ENCODE assay signal across 8 cellular contexts in the genomic region with DNA sequence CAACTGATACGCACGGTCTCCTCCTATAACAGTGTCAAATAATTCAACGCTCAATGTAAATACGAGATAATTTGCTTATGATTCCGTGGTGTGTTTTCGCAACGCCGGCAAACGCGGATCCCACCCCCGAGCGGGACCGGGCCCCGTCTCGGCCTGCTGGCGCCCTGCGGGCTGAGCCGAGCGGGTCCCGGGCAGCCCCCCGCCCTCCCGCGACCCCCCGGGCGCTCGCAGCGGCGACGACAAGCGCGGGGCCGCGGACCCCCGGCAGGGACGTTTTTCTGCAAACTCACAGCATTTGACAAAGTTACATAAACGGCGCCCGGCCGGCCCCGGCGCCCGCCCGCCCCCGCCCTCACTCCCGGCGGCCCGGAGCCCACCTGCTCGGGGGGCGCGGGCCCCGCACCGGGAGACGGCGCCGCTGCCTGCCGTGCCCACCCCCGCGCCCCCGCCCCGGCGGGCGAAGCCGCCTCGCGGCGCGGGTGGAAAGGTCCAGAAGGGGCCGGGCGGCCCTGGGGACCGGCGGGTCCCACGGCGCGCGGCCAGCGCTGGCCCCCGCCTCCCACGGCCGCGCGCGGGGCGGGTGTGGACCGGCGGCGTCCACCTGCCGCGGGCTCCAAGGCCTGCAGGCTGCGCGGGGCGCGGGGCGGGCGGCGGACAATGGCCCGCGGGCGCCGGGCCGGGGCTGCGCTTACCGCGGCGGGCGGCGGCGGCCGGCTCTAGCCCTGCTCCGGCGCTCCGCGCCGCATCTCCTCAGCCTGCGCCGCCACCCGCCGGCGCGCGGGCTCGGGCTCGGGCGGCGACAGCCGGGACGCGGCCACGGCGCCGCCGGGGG. TPM values are rescaled to one million over a fixed set of nuclear protein-coding genes. Genes with fewer than 3 reads are reported as not detected.
A peak's percentile ranks its signal among the peaks of the same experiment; 100 is the strongest.
DNase-seq lines count a peak whose midpoint lies in the region; ATAC-seq and TF ChIP-seq lines count a peak whose summit lies in the region.

No MANE protein-coding gene starts in this region.

- peak overlapping the region; percentile 80 for H3K27ac Mint-ChIP-seq in activated CD4-positive, alpha-beta T cell treated with anti-CD3 and anti-CD28 coated beads, Interleukin-2, amount 10 ng/mL, durations not matched to agents 24 days and 14 days

- H3K36me3 ChIP-seq in DOHH2 (ENCODE audit: control insufficient read depth, low read length) (peaks cover 3% of the 10 kb centered on the region), psoas muscle (ENCODE audit: insufficient read depth in 1 of 2, low read depth in 1 of 2) (no peaks in the 10 kb centered on the region)

- peak overlapping the region; percentile 93 for H3K4me3 Mint-ChIP-seq in activated CD4-positive, alpha-beta T cell treated with anti-CD3 and anti-CD28 coated beads, Interleukin-2, amount 10 ng/mL, durations not matched to agents 24 days and 14 days

- H3K79me2 ChIP-seq in DOHH2 (ENCODE audit: control insufficient read depth, low read length): peaks cover 34% of the 10 kb centered on the region

- peaks cover 4% of the 10 kb centered on the region for H3K9me3 Mint-ChIP-seq in activated CD4-positive, alpha-beta T cell treated with anti-CD3 and anti-CD28 coated beads, Interleukin-2, amount 10 ng/mL, durations not matched to agents 24 days and 14 days

- no peaks in the 10 kb centered on the region for H3K27me3 ChIP-seq in DOHH2 (ENCODE audit: control insufficient read depth, low read length)
- no peaks in the 10 kb centered on the region for H3K27me3 ChIP-seq in psoas muscle (ENCODE audit: insufficient read depth in 3 of 3, low read length in 2 of 3)

- no peaks in the 10 kb centered on the region for H3K9me2 ChIP-seq in DOHH2 (replicated peaks; ENCODE audit: control insufficient read depth, low read length)

- H3K27me3 Mint-ChIP-seq in activated CD4-positive, alpha-beta T cell treated with anti-CD3 and anti-CD28 coated beads, Interleukin-2, amount 10 ng/mL, durations not matched to agents 24 days and 14 days: peaks cover 14% of the 10 kb centered on the region

- H3K4me2 ChIP-seq in DOHH2 (ENCODE audit: low read length): peak overlapping the region; percentile 66

- intact Hi-C loops in activated CD4-positive, alpha-beta T cell treated with anti-CD3 and anti-CD28 coated beads, Interleukin-2, amount 10 ng/mL, durations not matched to agents 24 days and 14 days (cut with micrococcal nuclease): loop anchor here (2.0 to 10.0 kb wide), 5 partner anchors 73 to 255 kb away; no protein-coding TSS in a partner anchor
- intact Hi-C loops in psoas muscle (cut with DNase I): loop anchor here (1.0 to 10.0 kb wide), 4 partner anchors 88 to 482 kb away; no protein-coding TSS in a partner anchor

- peaks cover 21% of the 10 kb centered on the region for H3K4me1 ChIP-seq in DOHH2 (ENCODE audit: control insufficient read depth, low read length)
- peaks cover 33% of the 10 kb centered on the region for H3K4me1 ChIP-seq in psoas muscle

- H3K4me3 ChIP-seq in DOHH2 (ENCODE audit: low read length): peak overlapping the region; percentile 66
- H3K4me3 ChIP-seq in fibroblast of villous mesenchyme (ENCODE audit: low read depth, low read length): peak overlapping the region; percentile 62
- peak overlapping the region; percentile 70 for H3K4me3 ChIP-seq in psoas muscle

- WGBS in psoas muscle, 3 donors: 0 to 1% (median 1%) methylated on average over 58 to 131 of the region's 131 CpGs

- peaks cover 47% of the 10 kb centered on the region for H3K4me1 Mint-ChIP-seq in activated CD4-positive, alpha-beta T cell treated with anti-CD3 and anti-CD28 coated beads, Interleukin-2, amount 10 ng/mL, durations not matched to agents 24 days and 14 days

- H3K9me3 ChIP-seq in DOHH2 (ENCODE audit: control insufficient read depth, insufficient read depth, low read length) (peaks cover 5% of the 10 kb centered on the region; the same call in 1 of the 2 replicates), psoas muscle (no peaks in the 10 kb centered on the region)

- TF ChIP-seq CTCF in DOHH2 (IDR thresholded peaks at IDR 0.05; ENCODE audit: low read depth, low read length, poor library complexity, severe bottlenecking) (no peak), fibroblast of villous mesenchyme (IDR thresholded peaks at IDR 0.05; ENCODE audit: insufficient read depth, low read depth, low read length) (no peak), psoas muscle (IDR thresholded peaks at IDR 0.05) (no peak)

- DNase-seq in activated CD4-positive, alpha-beta T cell treated with anti-CD3 and anti-CD28 coated beads, Interleukin-2, amount 10 ng/mL, durations not matched to agents 24 days and 14 days: peak; percentile 75
- peak; percentile 92 for DNase-seq in fibroblast of villous mesenchyme (ENCODE audit: low read depth)
- DNase-seq in psoas muscle: no peak
- DNase-seq in NCI-H187 (lab: John Stamatoyannopoulos, UW): no peak
- no peak for DNase-seq in inferior parietal cortex (ENCODE audit: extremely low spot score)
- no peak for DNase-seq in NCI-H1092 (lab: John Stamatoyannopoulos, UW)

- H3K27ac ChIP-seq in DOHH2 (ENCODE audit: low read depth, low read length) (no peak overlapping the region), psoas muscle (peak overlapping the region; percentile 66)

- peaks cover 5% of the 10 kb centered on the region for H3K36me3 Mint-ChIP-seq in activated CD4-positive, alpha-beta T cell treated with anti-CD3 and anti-CD28 coated beads, Interleukin-2, amount 10 ng/mL, durations not matched to agents 24 days and 14 days (ENCODE audit: low read depth)

- H4K20me1 ChIP-seq in DOHH2 (ENCODE audit: control insufficient read depth, insufficient read depth, low read depth, low read length): peaks cover 26% of the 10 kb centered on the region; the same call in 1 of the 2 replicates

- ATAC-seq in HG02678 (IDR thresholded peaks at IDR 0.05; ENCODE audit: unreplicated experiment) (peak; percentile 2), psoas muscle (no peak)

- H3F3A ChIP-seq in DOHH2 (ENCODE audit: control insufficient read depth, insufficient read depth): 0 out of 2 replicates have a peak, but pooled peaks cover 6% of the 10 kb centered on the region

RNA-seq across cellular contexts. Expression of gene HDAC4, which starts 0.6 kb away (rescaled TPM):
- 44.7 and 45.9 TPM in 2 replicates for total RNA-seq in activated CD4-positive, alpha-beta T cell treated with anti-CD3 and anti-CD28 coated beads, Interleukin-2, amount 10 ng/mL, durations not matched to agents 24 days and 14 days
- total RNA-seq in fibroblast of villous mesenchyme: 19.6 and 20.3 TPM in 2 replicates
- total RNA-seq in psoas muscle: 100 to 1,000 TPM; 129 to 329 (median 154) TPM
- 10 to 100 TPM in 2 of 3 donors, 1 to 10 TPM in 1; 7.9 to 38.6 (median 29.9) TPM for polyA plus RNA-seq in psoas muscle

Comparison
In these comparisons a context has a peak if more than half of its experiments do, and no peak if none do; other contexts are left out.
1. DNase-seq: peak in activated CD4-positive, alpha-beta T cell treated with anti-CD3 and anti-CD28 coated beads, Interleukin-2, amount 10 ng/mL, durations not matched to agents 24 days and 14 days (single experiment) and fibroblast of villous mesenchyme (single experiment); none in psoas muscle (0 of 2), NCI-H187 (0 of 2), inferior parietal cortex (single experiment) and NCI-H1092 (single experiment).
2. Peak in every context shown above with its lines, with median percentiles within 50 percentile points of each other: H3K4me3 ChIP-seq.